Comparison of ENCODE assay signal across 1 cellular context in genomic region chr12:21501258-21502163, GRCh38.
A peak's percentile ranks its signal among the peaks of the same experiment; 100 is the strongest.
TF ChIP-seq lines count a peak whose summit lies in the region.

Gene GOLT1B, plus strand, starts transcription at chr12:21501789. Its CDS starts 135 bp downstream, at chr12:21501924.
Gene RECQL, minus strand, starts transcription at chr12:21501635. Its CDS starts 2,065 bp downstream, at chr12:21499570.

TF ChIP-seq in HepG2, 621 proteins besides CTCF, POLR2A, EP300 and RAD21 (continued from another document and continues in another):
- TF ChIP-seq PRDM10 (CRISPR knock-in tag; IDR thresholded peaks at IDR 0.05; ENCODE audit: low read depth) (no peak), FOXP4 (CRISPR knock-in tag; IDR thresholded peaks at IDR 0.05) (no peak; the same call in 1 of the 2 replicates), ARID4A (CRISPR knock-in tag; IDR thresholded peaks at IDR 0.05; ENCODE audit: borderline replicate concordance) (peak; percentile 99), SRF (IDR thresholded peaks at IDR 0.05; ENCODE audit: low read depth, low read length) (peak; percentile 80), ZNF264 (CRISPR knock-in tag; IDR thresholded peaks at IDR 0.05) (peak; percentile 59; the same call in 1 of the 2 replicates), ZNF83 (CRISPR knock-in tag; IDR thresholded peaks at IDR 0.05; ENCODE audit: borderline replicate concordance) (0 out of 2 replicates have a peak, but pooled peaks have one; percentile 81), BHLHE40 (IDR thresholded peaks at IDR 0.05; ENCODE audit: low read length) (no peak), MIER2 (CRISPR knock-in tag; IDR thresholded peaks at IDR 0.05) (no peak), MAFF (IDR thresholded peaks at IDR 0.05; ENCODE audit: low read depth, low read length) (0 out of 2 replicates have a peak, but pooled peaks have one; percentile 9), ZNF749 (CRISPR knock-in tag; IDR thresholded peaks at IDR 0.05; ENCODE audit: borderline replicate concordance) (peak; percentile 54; the same call in 1 of the 2 replicates), SMC3 (IDR thresholded peaks at IDR 0.05; ENCODE audit: low read length) (no peak), SP4 (CRISPR knock-in tag; IDR thresholded peaks at IDR 0.05) (peak; percentile 95), FOXC1 (CRISPR knock-in tag; IDR thresholded peaks at IDR 0.05; ENCODE audit: borderline replicate concordance) (peak; percentile 23; the same call in 1 of the 2 replicates), HMGXB3 (CRISPR knock-in tag; IDR thresholded peaks at IDR 0.05; ENCODE audit: borderline replicate concordance) (peak; percentile 100), SKI (IDR thresholded peaks at IDR 0.05; ENCODE audit: partially characterized antibody) (no peak), SRSF1 (optimal IDR thresholded peaks at IDR 0.05; ENCODE audit: low read depth, low read length) (peak; percentile 43), ZSCAN25 (CRISPR knock-in tag; IDR thresholded peaks at IDR 0.05) (peak; percentile 62; the same call in 1 of the 2 replicates), POGZ (CRISPR knock-in tag; IDR thresholded peaks at IDR 0.05) (peak; percentile 97), ZNF891 (CRISPR knock-in tag; IDR thresholded peaks at IDR 0.05) (no peak), GATAD1 (CRISPR knock-in tag; IDR thresholded peaks at IDR 0.05) (peak; percentile 92), MAZ (IDR thresholded peaks at IDR 0.05; ENCODE audit: borderline replicate concordance, low read depth, low read length) (peak; percentile 13; the same call in 1 of the 2 replicates), MAZ (CRISPR knock-in tag; IDR thresholded peaks at IDR 0.05; ENCODE audit: low read depth) (no peak), STAT6 (CRISPR knock-in tag; IDR thresholded peaks at IDR 0.05; ENCODE audit: borderline replicate concordance) (0 out of 2 replicates have a peak, but pooled peaks have one; percentile 36), FOXO1 (CRISPR knock-in tag; IDR thresholded peaks at IDR 0.05) (peak; percentile 20), CREB1 (IDR thresholded peaks at IDR 0.05) (peak; percentile 94), CREB1 (CRISPR knock-in tag; IDR thresholded peaks at IDR 0.05) (peak; percentile 97), SKIL (CRISPR knock-in tag; IDR thresholded peaks at IDR 0.05; ENCODE audit: borderline replicate concordance) (no peak), ZBTB21 (CRISPR knock-in tag; IDR thresholded peaks at IDR 0.05) (no peak), KAT7 (CRISPR knock-in tag; IDR thresholded peaks at IDR 0.05; ENCODE audit: borderline replicate concordance) (no peak), MXI1 (IDR thresholded peaks at IDR 0.05; ENCODE audit: borderline replicate concordance, low read depth, low read length) (peak; percentile 84), ERF (CRISPR knock-in tag; IDR thresholded peaks at IDR 0.05) (0 out of 2 replicates have a peak, but pooled peaks have one; percentile 40), ELF1 (CRISPR knock-in tag; IDR thresholded peaks at IDR 0.05) (peak; percentile 98), ZNF547 (CRISPR knock-in tag; IDR thresholded peaks at IDR 0.05) (0 out of 2 replicates have a peak, but pooled peaks have one; percentile 25), MIER3 (CRISPR knock-in tag; IDR thresholded peaks at IDR 0.05; ENCODE audit: borderline replicate concordance) (peak; percentile 37; the same call in 1 of the 2 replicates)
